ENCODE assay signal across 8 cellular contexts in genomic region chr17:17935321-17936271, GRCh38. TPM values are rescaled to one million over a fixed set of nuclear protein-coding genes. Genes with fewer than 3 reads are reported as not detected.
DNase-seq lines count a peak whose midpoint lies in the region; ATAC-seq and TF ChIP-seq lines count a peak whose summit lies in the region.

No MANE protein-coding gene starts in this region.

- DNase-seq in AML-193 (lab: John Stamatoyannopoulos, UW) (peak; percentile 20 to 36), NOMO-1 (lab: John Stamatoyannopoulos, UW; ENCODE audit: unreplicated experiment in 2 of 2) (peak; percentile 79 to 89), epidermal melanocyte (ENCODE audit: insufficient read length, low spot score) (peak; percentile 74), natural killer cell (no peak), NCI-H2081 treated with DMSO at 0.1 percent for 48 hours (lab: John Stamatoyannopoulos, UW) (no peak)

- H3K4me3 Mint-ChIP-seq in natural killer cell: no peak overlapping the region

- ATAC-seq in natural killer cell: peak in 1 of 3 donors; percentile 46
- no peak for ATAC-seq in GM21723 (IDR thresholded peaks at IDR 0.05; ENCODE audit: unreplicated experiment)
- no peak for ATAC-seq in HG03196 (IDR thresholded peaks at IDR 0.05; ENCODE audit: unreplicated experiment)
- no peak for ATAC-seq in HG02970 (IDR thresholded peaks at IDR 0.05; ENCODE audit: low FRiP score, unreplicated experiment)

- no peaks in the 10 kb centered on the region for H3K36me3 Mint-ChIP-seq in natural killer cell

- intact Hi-C loops in natural killer cell (cut with micrococcal nuclease): no loop called here

- no peak for TF ChIP-seq CTCF in natural killer cell (IDR thresholded peaks at IDR 0.05)

- H3K27ac Mint-ChIP-seq in natural killer cell: peak overlapping the region; percentile 60 to 70

- H3K9me3 Mint-ChIP-seq in natural killer cell: no peaks in the 10 kb centered on the region

- no peaks in the 10 kb centered on the region for H3K27me3 Mint-ChIP-seq in natural killer cell (ENCODE audit: low read depth in 2 of 2)

- H3K4me1 Mint-ChIP-seq in natural killer cell: peaks cover 22 to 23% of the 10 kb centered on the region in 2 donors

RNA-seq across cellular contexts. Expression of gene TOM1L2, which starts 36.6 kb away (rescaled TPM):
- total RNA-seq in natural killer cell: 10 to 100 TPM; 35.7 to 43.2 (median 35.7) TPM

RNA-seq across cellular contexts. Expression of gene DRC3, which starts 37.1 kb away (rescaled TPM):
- total RNA-seq in natural killer cell: under 1 TPM in 2 of 3 donors, not detected in 1; 0.26 to 0.78 TPM

Comparison
In these comparisons a context has a peak if more than half of its experiments do, and no peak if none do; other contexts are left out.
1. DNase-seq: peak in AML-193 (2 of 2), NOMO-1 (2 of 2) and epidermal melanocyte (single experiment); none in natural killer cell (single experiment) and NCI-H2081 treated with DMSO at 0.1 percent for 48 hours (single experiment).